Comparison of ENCODE assay signal across 19 cellular contexts in the genomic region with DNA sequence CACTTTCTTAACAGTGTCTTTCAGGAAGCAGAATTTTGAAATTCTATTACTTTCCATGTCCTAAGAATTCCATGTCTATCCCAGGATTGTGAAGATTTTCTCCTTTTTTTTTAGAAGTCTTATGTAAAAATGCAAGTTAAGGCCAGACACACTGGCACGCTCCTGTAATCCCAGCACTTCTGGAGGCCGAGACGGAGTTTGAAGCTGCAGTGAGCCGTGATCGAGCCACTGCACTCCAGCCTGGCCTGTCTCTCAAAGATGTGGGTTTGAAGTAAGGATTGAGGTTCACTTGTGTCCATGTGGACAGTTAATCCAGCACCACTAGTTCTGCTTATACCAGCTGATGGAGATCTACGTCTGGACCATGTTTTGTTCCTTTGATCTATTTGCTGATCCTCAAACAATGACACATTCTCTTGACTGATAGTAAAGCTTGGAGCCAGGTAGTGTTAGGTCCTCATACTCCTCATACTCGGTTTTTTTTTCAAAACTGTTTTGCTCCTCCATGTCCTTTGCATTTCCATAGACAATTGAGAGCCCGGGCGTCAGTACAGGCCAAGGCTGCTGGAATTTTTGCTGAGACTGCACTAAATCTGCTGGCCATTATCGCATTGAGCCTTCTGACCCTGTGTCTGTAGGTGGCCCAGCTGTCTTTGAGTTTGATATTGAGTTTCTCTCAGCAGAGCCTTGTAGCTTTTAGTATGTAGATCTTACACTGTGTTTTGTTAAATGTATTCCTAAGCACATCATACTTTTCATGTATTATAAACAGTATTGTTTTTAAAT. TPM values are rescaled to one million over a fixed set of nuclear protein-coding genes. Genes with fewer than 3 reads are reported as not detected.
DNase-seq lines count a peak whose midpoint lies in the region; ATAC-seq and TF ChIP-seq lines count a peak whose summit lies in the region.
"Had no signal": no experiment of that assay in that cellular context is flagged by ENCODE, and none has a peak within 500 bp of the region (broad histone marks: within the 10 kb centered on the region; RNA-seq: fewer than 3 reads in every experiment).

No MANE protein-coding gene starts in this region.

- no peak overlapping the region for H2BK20ac ChIP-seq in IMR-90 (ENCODE audit: low read depth, low read length)

- no peak overlapping the region for H2AK9ac ChIP-seq in IMR-90 (replicated peaks; ENCODE audit: low read depth, low read length, poor library complexity)

- no peak overlapping the region for H2AK5ac ChIP-seq in IMR-90 (ENCODE audit: low read depth, low read length)

- H3K27me3 ChIP-seq in IMR-90 (ENCODE audit: control insufficient read depth, insufficient read depth, low read length) (no peaks in the 10 kb centered on the region), osteoblast (ENCODE audit: insufficient read depth, low read length) (no peaks in the 10 kb centered on the region), Karpas-422 (ENCODE audit: low read length) (no peaks in the 10 kb centered on the region)
- H3K27me3 ChIP-seq: BLaER1 treated with 17β-estradiol and CSF1 and Interleukin-3, amounts not matched to agents 10 nM and 100 nM had no signal

- peaks cover 16% of the 10 kb centered on the region for H3K4me1 Mint-ChIP-seq in central memory CD8-positive, alpha-beta T cell

- WGBS in IMR-90 (ENCODE audit: extremely low coverage in 2 of 2, insufficient read length in 1 of 2), 2 experiments = no CpG with 5 or more reads among the region's 10 CpGs

- ATAC-seq in IMR-90 (ENCODE audit: low read depth) = no peak
- ATAC-seq in central memory CD8-positive, alpha-beta T cell (replicated peaks; ENCODE audit: extremely low read depth, poor library complexity, severe bottlenecking) = no peak

- in situ Hi-C loops in IMR-90 (cut with MboI; ENCODE audit: low sequenced_read_pairs) = no loop called here

- no peak overlapping the region for H3K4ac ChIP-seq in IMR-90 (ENCODE audit: low read depth, low read length)

- H3K9me3 Mint-ChIP-seq in central memory CD8-positive, alpha-beta T cell = no peaks in the 10 kb centered on the region

- H4K8ac ChIP-seq in IMR-90 (ENCODE audit: low read depth in 2 of 2, low read length in 2 of 2) = no peak overlapping the region

- H2BK120ac ChIP-seq in IMR-90 (ENCODE audit: low read depth, low read length) = no peak overlapping the region

- H2BK5ac ChIP-seq in IMR-90 (ENCODE audit: low read depth, low read length, poor library complexity, severe bottlenecking) = no peak overlapping the region

- H3K4me1 ChIP-seq in IMR-90 (ENCODE audit: control insufficient read depth, insufficient read depth, low read length) (no peaks in the 10 kb centered on the region), osteoblast (ENCODE audit: insufficient read depth, low read length) (no peaks in the 10 kb centered on the region), Karpas-422 (ENCODE audit: low read length) (no peaks in the 10 kb centered on the region)

- H3K9ac ChIP-seq in IMR-90 (ENCODE audit: low read depth, low read length) (no peak overlapping the region), Karpas-422 (ENCODE audit: low read length) (no peak overlapping the region)
- H3K9ac ChIP-seq: BLaER1 treated with 17β-estradiol and CSF1 and Interleukin-3, amounts not matched to agents 10 nM and 100 nM had no signal

- H3K4me3 Mint-ChIP-seq in central memory CD8-positive, alpha-beta T cell = no peak overlapping the region

- no peak overlapping the region for H3K56ac ChIP-seq in IMR-90 (ENCODE audit: extremely low read depth, insufficient read depth, low read length)

- TF ChIP-seq POLR2A in IMR-90 (IDR thresholded peaks at IDR 0.05; ENCODE audit: low read depth, low read length) = no peak

- H3K36me3 Mint-ChIP-seq in central memory CD8-positive, alpha-beta T cell (ENCODE audit: insufficient read depth) = peaks cover 32% of the 10 kb centered on the region

- dilution Hi-C loops in IMR-90 (cut with HindIII; ENCODE audit: low sequenced_read_pairs, unreplicated experiment) = no loop called here

- no peak overlapping the region for H3K14ac ChIP-seq in IMR-90 (replicated peaks; ENCODE audit: low read depth, low read length)

- no peak overlapping the region for H3K4me2 ChIP-seq in IMR-90 (ENCODE audit: low read depth, low read length)
- H3K4me2 ChIP-seq in osteoblast (ENCODE audit: insufficient read depth, low read length) = no peak overlapping the region
- no peak overlapping the region for H3K4me2 ChIP-seq in Karpas-422 (ENCODE audit: low read depth, low read length, poor library complexity, severe bottlenecking)
- H3K4me2 ChIP-seq: PC-9 had no signal

- H3K4me3 ChIP-seq in IMR-90 (ENCODE audit: insufficient read depth, low read depth, low read length) (no peak overlapping the region), osteoblast (ENCODE audit: insufficient read depth, low read length) (no peak overlapping the region), Karpas-422 (ENCODE audit: low read length) (no peak overlapping the region)
- H3K4me3 ChIP-seq: BLaER1 treated with 17β-estradiol and CSF1 and Interleukin-3, amounts not matched to agents 10 nM and 100 nM; PC-9 had no signal

- H2AFZ ChIP-seq in IMR-90 (replicated peaks; ENCODE audit: low read length, poor library complexity) (no peak overlapping the region), osteoblast (ENCODE audit: low read length) (no peak overlapping the region), Karpas-422 (ENCODE audit: low read length) (no peak overlapping the region)
- H2AFZ ChIP-seq: PC-9 had no signal

- POLR2A ChIA-PET in IMR-90 (lab: Charles Lee; ENCODE audit: unreplicated experiment) = no interaction called here

- peaks cover 8% of the 10 kb centered on the region for H3K79me2 ChIP-seq in osteoblast (ENCODE audit: insufficient read depth, low read length)
- H3K79me2 ChIP-seq in Karpas-422 (ENCODE audit: low read length) = 0 out of 2 replicates have a peak, but pooled peaks cover 3% of the 10 kb centered on the region

- no peaks in the 10 kb centered on the region for H3K9me2 ChIP-seq in Karpas-422 (replicated peaks; ENCODE audit: insufficient read depth, low read length)

- no peaks in the 10 kb centered on the region; the same call in 1 of the 2 replicates for H3K9me1 ChIP-seq in IMR-90 (ENCODE audit: insufficient read depth, low read length)

- no peak for TF ChIP-seq CTCF in IMR-90 (conservative IDR thresholded peaks at IDR 0.05; ENCODE audit: low read depth, low read length)
- TF ChIP-seq CTCF in osteoblast (IDR thresholded peaks at IDR 0.05; ENCODE audit: extremely low read depth, low read depth, low read length) = no peak

- H3K27me3 Mint-ChIP-seq in central memory CD8-positive, alpha-beta T cell = no peaks in the 10 kb centered on the region

- intact Hi-C loops in IMR-90 (cut with micrococcal nuclease) = no loop called here

- no peak overlapping the region for H3K18ac ChIP-seq in IMR-90 (ENCODE audit: low read depth, low read length)

- H4K5ac ChIP-seq in IMR-90 (ENCODE audit: low read depth, low read length) = no peak overlapping the region

- peaks cover 41% of the 10 kb centered on the region for H3K36me3 ChIP-seq in IMR-90 (ENCODE audit: control insufficient read depth, insufficient read depth, low read length)
- peaks cover 11% of the 10 kb centered on the region for H3K36me3 ChIP-seq in osteoblast (ENCODE audit: insufficient read depth, low read length)
- H3K36me3 ChIP-seq in Karpas-422 (ENCODE audit: insufficient read depth, low read length) = peaks cover 22% of the 10 kb centered on the region

- CTCF ChIA-PET in IMR-90 (lab: Yijun Ruan, JAX) = no interaction called here

- H4K91ac ChIP-seq in IMR-90 (ENCODE audit: insufficient read depth, low read depth, low read length) = no peak overlapping the region

- H2BK15ac ChIP-seq in IMR-90 (ENCODE audit: low read depth, low read length) = no peak overlapping the region

- H3K23ac ChIP-seq in IMR-90 (ENCODE audit: low read depth, low read length) = no peak overlapping the region

- BruUV-seq in IMR-90 (replicated peaks; lab: Mats Ljungman, UMichigan) = no TSS peak

- no peak overlapping the region for H3K27ac ChIP-seq in IMR-90 (ENCODE audit: insufficient read depth, low read length)
- H3K27ac ChIP-seq in osteoblast (ENCODE audit: low read depth, low read length) = no peak overlapping the region
- H3K27ac ChIP-seq in Karpas-422 (ENCODE audit: low read length) = no peak overlapping the region
- H3K27ac ChIP-seq: BLaER1 treated with 17β-estradiol and CSF1 and Interleukin-3, amounts not matched to agents 10 nM and 100 nM; HL-60; PC-9 had no signal

- H3K9me3 ChIP-seq in IMR-90 (ENCODE audit: control insufficient read depth, insufficient read depth, low read length) (peaks cover 5% of the 10 kb centered on the region; the same call in 1 of the 2 replicates), osteoblast (ENCODE audit: low read depth, low read length) (no peaks in the 10 kb centered on the region), Karpas-422 (ENCODE audit: low read length) (no peaks in the 10 kb centered on the region)

- DNase-seq in activated effector memory CD4-positive, alpha-beta T cell treated with anti-CD3 and anti-CD28 coated beads, Interleukin-2, amount 50 U/mL, for 16 hours = peak; percentile 31
- DNase-seq in activated effector memory CD4-positive, alpha-beta T cell treated with Interleukin-2 at 50 U/mL for 16 hours = no peak
- no peak for DNase-seq in IMR-90
- no peak for DNase-seq in central memory CD8-positive, alpha-beta T cell (ENCODE audit: low spot score in 2 of 2)
- peak; percentile 41 for DNase-seq in osteoblast (ENCODE audit: insufficient read length, low spot score, missing footprints)
- no peak for DNase-seq in amygdala (lab: John Stamatoyannopoulos, UW)
- DNase-seq in Karpas-422 = no peak
- DNase-seq in iPS-NIHi11 (ENCODE audit: low spot score) = no peak
- DNase-seq: DND-41, GDM1, GOT3, KBM-7, NCI-H1436, NCI-H2029 treated with DMSO at 0.1 percent for 48 hours, NCI-H524, PC-9 had no signal

- no peak for TF ChIP-seq RAD21 in IMR-90 (IDR thresholded peaks at IDR 0.05; ENCODE audit: low read length)

- H3K79me1 ChIP-seq in IMR-90 (ENCODE audit: low read depth in 1 of 2, low read length in 2 of 2) = peaks cover 24 to 25% of the 10 kb centered on the region in 2 experiments

- H4K20me1 ChIP-seq in IMR-90 (ENCODE audit: insufficient read depth, low read length) = peaks cover 13% of the 10 kb centered on the region; the same call in 1 of the 2 replicates
- H4K20me1 ChIP-seq in osteoblast (ENCODE audit: insufficient read depth, low read length) = peaks cover 22% of the 10 kb centered on the region
- no peaks in the 10 kb centered on the region for H4K20me1 ChIP-seq in Karpas-422 (ENCODE audit: insufficient read depth, low read depth, low read length)

- peak overlapping the region; percentile 74 for H3K27ac Mint-ChIP-seq in central memory CD8-positive, alpha-beta T cell (ENCODE audit: low read depth)

TF ChIP-seq in IMR-90, 13 proteins besides CTCF, POLR2A, EP300 and RAD21:
- no peak for TF ChIP-seq RFX5 (IDR thresholded peaks at IDR 0.05; ENCODE audit: low read depth, low read length)
- peak; percentile 77 for TF ChIP-seq MAFK (IDR thresholded peaks at IDR 0.05; ENCODE audit: low read depth, low read length)

RNA-seq across cellular contexts. Expression of a gene that starts 53.4 kb away (rescaled TPM):
- total RNA-seq in IMR-90 (2012; rRNA removed) (not detected in 2 replicates), osteoblast (under 0.01 TPM in 2 replicates)
- polyA plus RNA-seq in IMR-90 (2012; rRNA removed) = 0.01 and 0.02 TPM in 2 replicates
- polyA plus RNA-seq in IMR-90 (2012; cell fraction: cytosol; rRNA removed) = 0.02 and 0.03 TPM in 2 replicates
- polyA plus RNA-seq in IMR-90 (2012; cell fraction: nucleus; rRNA removed; ENCODE audit: low replicate concordance) = 0.08 and 0.09 TPM in 2 replicates
- not detected in 2 replicates for total RNA-seq in Karpas-422 (2014; rRNA removed; shearing (Covaris generic); ENCODE audit: low replicate concordance)
- total RNA-seq: A172, PC-9 had no signal

Comparison
In these comparisons a context has a peak if more than half of its experiments do, and no peak if none do; other contexts are left out.
1. DNase-seq: peak in activated effector memory CD4-positive, alpha-beta T cell treated with anti-CD3 and anti-CD28 coated beads, Interleukin-2, amount 50 U/mL, for 16 hours (single experiment) and osteoblast (single experiment); none in activated effector memory CD4-positive, alpha-beta T cell treated with Interleukin-2 at 50 U/mL for 16 hours (single experiment), IMR-90 (single experiment), central memory CD8-positive, alpha-beta T cell (0 of 2), amygdala (0 of 56), Karpas-422 (single experiment) and iPS-NIHi11 (single experiment).